In the genomic region with DNA sequence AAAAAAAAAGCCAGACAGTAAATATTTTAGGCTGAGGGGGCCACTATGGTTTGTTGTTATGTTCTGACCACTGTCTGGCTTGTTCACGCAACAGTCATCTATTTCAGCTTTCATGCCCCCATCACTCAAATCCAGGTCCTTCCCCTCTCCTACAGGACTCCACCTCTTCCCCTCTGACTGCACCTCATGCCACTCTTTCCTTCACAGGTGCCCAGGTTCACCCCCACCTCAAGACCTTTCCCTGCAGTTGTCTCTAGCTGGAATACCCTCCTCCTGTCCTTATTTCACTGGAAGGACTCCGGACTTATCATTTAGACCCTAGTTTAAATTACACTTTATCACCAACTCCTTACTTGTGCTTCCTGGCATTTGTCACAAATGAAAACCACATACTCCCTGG, we compare ENCODE assay signal across 18 cellular contexts. TPM values are rescaled to one million over a fixed set of nuclear protein-coding genes. Genes with fewer than 3 reads are reported as not detected.
A peak's percentile ranks its signal among the peaks of the same experiment; 100 is the strongest.
DNase-seq lines count a peak whose midpoint lies in the region; ATAC-seq and TF ChIP-seq lines count a peak whose summit lies in the region.
"Had no signal": no experiment of that assay in that cellular context is flagged by ENCODE, and none has a peak within 500 bp of the region (broad histone marks: within the 10 kb centered on the region; RNA-seq: fewer than 3 reads in every experiment).

No MANE protein-coding gene starts in this region.

- peaks cover 8% of the 10 kb centered on the region for H3K23me2 ChIP-seq in H9 (ENCODE audit: insufficient read length, low read depth, low read length, poor library complexity, severe bottlenecking)

- H4K20me1 ChIP-seq in H9 (ENCODE audit: control insufficient read depth, insufficient read depth, insufficient read length) = no peaks in the 10 kb centered on the region

- no peak overlapping the region for H2BK5ac ChIP-seq in H9 (ENCODE audit: insufficient read length, low read length)
- H2BK5ac ChIP-seq in mesendoderm (ENCODE audit: low read length) = no peak overlapping the region

- no peak overlapping the region for H3K4me2 ChIP-seq in H9 (ENCODE audit: insufficient read depth, insufficient read length, low read length)
- no peak overlapping the region for H3K4me2 ChIP-seq in mesendoderm (ENCODE audit: low read length)

- no peak overlapping the region for H3K18ac ChIP-seq in H9 (ENCODE audit: insufficient read length, low read depth, low read length)
- no peak overlapping the region for H3K18ac ChIP-seq in mesendoderm (ENCODE audit: low read length)

- no peak overlapping the region for H3K14ac ChIP-seq in H9 (ENCODE audit: insufficient read depth, low read length)

- intact Hi-C loops in CD14-positive monocyte (cut with micrococcal nuclease) = loop anchor here (5.0 kb wide), 2 partner anchors 34 to 41 kb away; a partner anchor contains a TSS
- intact Hi-C loops in activated T-helper 2 cell treated with anti-CD3 and anti-CD28 coated beads, Interferon-gamma antibody, Interleukin-2, Interleukin-4, amounts not matched to agents 10 μg/mL and 5 μg/mL and 100 μg/mL, durations not matched to agents 14 hours and 24 hours and 36 hours (cut with micrococcal nuclease) = no loop called here

- peaks cover 0 to 2% (median 2%) of the 10 kb centered on the region in 7 donors for H3K9me3 Mint-ChIP-seq in CD14-positive monocyte
- H3K9me3 Mint-ChIP-seq in H9 = peaks cover 0 to 3% of the 10 kb centered on the region in 2 experiments; a peak in 4 of 5 replicates
- no peaks in the 10 kb centered on the region for H3K9me3 Mint-ChIP-seq in activated T-helper 2 cell treated with anti-CD3 and anti-CD28 coated beads, Interferon-gamma antibody, Interleukin-2, Interleukin-4, amounts not matched to agents 10 μg/mL and 5 μg/mL and 100 μg/mL, durations not matched to agents 14 hours and 24 hours and 36 hours
- H3K9me3 Mint-ChIP-seq: T-helper 1 cell treated with Interleukin-12 subunit alpha and Interleukin-12 subunit beta and Interleukin-4 antibody, amounts not matched to agents 30 μg/mL and 1 μg/mL, for 36 hours had no signal

- H2BK120ac ChIP-seq in H9 (ENCODE audit: low read depth, low read length, poor library complexity, severe bottlenecking) = no peak overlapping the region
- no peak overlapping the region for H2BK120ac ChIP-seq in mesendoderm (ENCODE audit: low read depth, low read length)

- H3K79me2 ChIP-seq in H9 (ENCODE audit: insufficient read depth, low read length) = peaks cover 16% of the 10 kb centered on the region; the same call in 1 of the 2 replicates
- H3K79me2 ChIP-seq in mesendoderm (ENCODE audit: control insufficient read depth, insufficient read depth, low read length) = peaks cover 38% of the 10 kb centered on the region

- ATAC-seq in HG03460 (IDR thresholded peaks at IDR 0.05; ENCODE audit: unreplicated experiment) (no peak), HG03520 (IDR thresholded peaks at IDR 0.05; ENCODE audit: unreplicated experiment) (no peak), HG02678 (IDR thresholded peaks at IDR 0.05; ENCODE audit: unreplicated experiment) (no peak)
- ATAC-seq: esophagus mucosa, heart right ventricle had no signal

- no CpG with 5 or more reads among the region's 2 CpGs for WGBS in H9 (ENCODE audit: extremely low coverage, insufficient read length, low lambda C conversion rate)
- no CpG with 5 or more reads among the region's 2 CpGs for WGBS in mesendoderm (ENCODE audit: extremely low coverage, insufficient coverage, low lambda C conversion rate)

- H3K4me1 ChIP-seq in H9 (ENCODE audit: insufficient read depth, low read length) (no peaks in the 10 kb centered on the region), mesendoderm (ENCODE audit: control insufficient read depth, low read depth, low read length) (peaks cover 7% of the 10 kb centered on the region)

- DNase-seq in CD14-positive monocyte (ENCODE audit: low spot score) (no peak), H9 (no peak), mesendoderm (no peak), NCI-H82 (lab: John Stamatoyannopoulos, UW) (no peak)
- no peak for DNase-seq in activated T-helper 2 cell treated with anti-CD3 and anti-CD28 coated beads, Interferon-gamma antibody, Interleukin-2, Interleukin-4, amounts not matched to agents 10 μg/mL and 5 μg/mL and 100 μg/mL, durations not matched to agents 14 hours and 24 hours and 36 hours (ENCODE audit: low spot score)
- DNase-seq: activated CD4-positive, alpha-beta T cell treated with anti-CD3 and anti-CD28 coated beads for 4 hours; activated naive CD4-positive, alpha-beta T cell treated with anti-CD3 and anti-CD28 coated beads, Interleukin-2, amount 10 ng/mL, durations not matched to agents 7 days and 5 days; C1 segment of cervical spinal cord; heart right ventricle; Kasumi-1; NCI-H1694 treated with DMSO at 0.1 percent for 48 hours; NCI-H510A; stimulated activated CD4-positive, alpha-beta T cell treated with anti-CD3 and anti-CD28 coated beads, Interleukin-4, amount 100 ng/mL, for 24 hours had no signal

- H3K27me3 Mint-ChIP-seq in CD14-positive monocyte (ENCODE audit: low read depth in 3 of 3) = no peaks in the 10 kb centered on the region
- H3K27me3 Mint-ChIP-seq in H9 (ENCODE audit: low read depth) = no peaks in the 10 kb centered on the region
- no peaks in the 10 kb centered on the region for H3K27me3 Mint-ChIP-seq in activated T-helper 2 cell treated with anti-CD3 and anti-CD28 coated beads, Interferon-gamma antibody, Interleukin-2, Interleukin-4, amounts not matched to agents 10 μg/mL and 5 μg/mL and 100 μg/mL, durations not matched to agents 14 hours and 24 hours and 36 hours (ENCODE audit: low read depth)
- H3K27me3 Mint-ChIP-seq: activated naive CD4-positive, alpha-beta T cell treated with anti-CD3 and anti-CD28 coated beads, Interleukin-2, amount 10 ng/mL, durations not matched to agents 7 days and 5 days had no signal

- H3K23ac ChIP-seq in H9 (ENCODE audit: insufficient read length, low read depth, low read length) (no peak overlapping the region), mesendoderm (ENCODE audit: low read length) (no peak overlapping the region)

- H3K27ac Mint-ChIP-seq in CD14-positive monocyte = peak overlapping the region in 4 of 7 donors; percentile 52 to 78 (median 65)
- H3K27ac Mint-ChIP-seq in H9 = peak overlapping the region in 2 of 3 experiments; percentile 81 to 100; a peak in 5 of 7 replicates
- H3K27ac Mint-ChIP-seq in activated T-helper 2 cell treated with anti-CD3 and anti-CD28 coated beads, Interferon-gamma antibody, Interleukin-2, Interleukin-4, amounts not matched to agents 10 μg/mL and 5 μg/mL and 100 μg/mL, durations not matched to agents 14 hours and 24 hours and 36 hours = peak overlapping the region; percentile 52
- H3K27ac Mint-ChIP-seq: activated naive CD4-positive, alpha-beta T cell treated with anti-CD3 and anti-CD28 coated beads, Interleukin-2, amount 10 ng/mL, durations not matched to agents 7 days and 5 days; T-helper 1 cell treated with Interleukin-12 subunit alpha and Interleukin-12 subunit beta and Interleukin-4 antibody, amounts not matched to agents 30 μg/mL and 1 μg/mL, for 36 hours had no signal

- peaks cover 30% of the 10 kb centered on the region for H3K36me3 ChIP-seq in mesendoderm (ENCODE audit: control insufficient read depth, insufficient read depth, low read length)

- H3K4me1 Mint-ChIP-seq in CD14-positive monocyte = peaks cover 18% of the 10 kb centered on the region
- H3K4me1 Mint-ChIP-seq in H9 = peaks cover 27 to 47% of the 10 kb centered on the region in 2 experiments
- peaks cover 23% of the 10 kb centered on the region for H3K4me1 Mint-ChIP-seq in activated T-helper 2 cell treated with anti-CD3 and anti-CD28 coated beads, Interferon-gamma antibody, Interleukin-2, Interleukin-4, amounts not matched to agents 10 μg/mL and 5 μg/mL and 100 μg/mL, durations not matched to agents 14 hours and 24 hours and 36 hours (ENCODE audit: low read depth)

- H2BK20ac ChIP-seq in H9 (ENCODE audit: low read depth, low read length, poor library complexity, severe bottlenecking) = no peak overlapping the region

- H4K8ac ChIP-seq in H9 (replicated peaks; ENCODE audit: insufficient read length, low read depth, low read length) (no peak overlapping the region), mesendoderm (ENCODE audit: low read depth, low read length) (no peak overlapping the region)

- no peaks in the 10 kb centered on the region for H3K9me3 ChIP-seq in H9 (ENCODE audit: control insufficient read depth, low read depth, low read length)

- no peak overlapping the region for H2AK5ac ChIP-seq in H9 (ENCODE audit: insufficient read length, low read length)
- H2AK5ac ChIP-seq in mesendoderm (ENCODE audit: low read length) = no peak overlapping the region

- no peak overlapping the region for H3K4ac ChIP-seq in H9 (ENCODE audit: low read depth, low read length)
- no peak overlapping the region for H3K4ac ChIP-seq in mesendoderm (ENCODE audit: low read depth, low read length)

- H3K27ac ChIP-seq in H9 (ENCODE audit: insufficient read length, low read depth, low read length) (no peak overlapping the region), mesendoderm (ENCODE audit: low read depth, low read length) (no peak overlapping the region)
- H3K27ac ChIP-seq: heart right ventricle had no signal

- H3K79me1 ChIP-seq in H9 (ENCODE audit: insufficient read depth, low read depth, low read length, poor library complexity, severe bottlenecking) (peaks cover 3% of the 10 kb centered on the region), mesendoderm (ENCODE audit: low read length) (peaks cover 26% of the 10 kb centered on the region)

- H3K56ac ChIP-seq in H9 (ENCODE audit: insufficient read length, low read depth, low read length) (no peak overlapping the region), mesendoderm (ENCODE audit: low read length) (no peak overlapping the region)

- no peak overlapping the region for H4K91ac ChIP-seq in H9 (ENCODE audit: insufficient read length, low read depth, low read length)

- peaks cover 59 to 64% of the 10 kb centered on the region in 2 donors for H3K36me3 Mint-ChIP-seq in CD14-positive monocyte
- peaks cover 63 to 64% (median 64%) of the 10 kb centered on the region in 3 experiments for H3K36me3 Mint-ChIP-seq in H9 (ENCODE audit: insufficient read depth in 1 of 3, low read depth in 3 of 3)
- peaks cover 76% of the 10 kb centered on the region for H3K36me3 Mint-ChIP-seq in activated T-helper 2 cell treated with anti-CD3 and anti-CD28 coated beads, Interferon-gamma antibody, Interleukin-2, Interleukin-4, amounts not matched to agents 10 μg/mL and 5 μg/mL and 100 μg/mL, durations not matched to agents 14 hours and 24 hours and 36 hours (ENCODE audit: low read depth)

- H4K5ac ChIP-seq in H9 (ENCODE audit: insufficient read length, low read depth, low read length) = no peak overlapping the region
- H4K5ac ChIP-seq in mesendoderm (ENCODE audit: low read length) = no peak overlapping the region

- H3T11ph ChIP-seq in H9 (ENCODE audit: low read length) = no peak overlapping the region

- TF ChIP-seq CTCF in CD14-positive monocyte (IDR thresholded peaks at IDR 0.05) = no peak
- no peak for TF ChIP-seq CTCF in H9 (conservative IDR thresholded peaks at IDR 0.05)

- H2BK15ac ChIP-seq in H9 (ENCODE audit: low read depth, low read length) (no peak overlapping the region), mesendoderm (replicated peaks; ENCODE audit: low read depth) (no peak overlapping the region)

- H3K27me3 ChIP-seq in H9 (ENCODE audit: insufficient read depth, low read length) (no peaks in the 10 kb centered on the region), mesendoderm (ENCODE audit: insufficient read depth, low read length, poor library complexity) (no peaks in the 10 kb centered on the region)
- H3K27me3 ChIP-seq: heart right ventricle had no signal

- H3K4me3 Mint-ChIP-seq in CD14-positive monocyte (no peak overlapping the region), H9 (peak overlapping the region; percentile 18 to 19; a peak in 3 of 5 replicates)
- no peak overlapping the region for H3K4me3 Mint-ChIP-seq in activated T-helper 2 cell treated with anti-CD3 and anti-CD28 coated beads, Interferon-gamma antibody, Interleukin-2, Interleukin-4, amounts not matched to agents 10 μg/mL and 5 μg/mL and 100 μg/mL, durations not matched to agents 14 hours and 24 hours and 36 hours (ENCODE audit: low read depth)
- H3K4me3 Mint-ChIP-seq: activated naive CD4-positive, alpha-beta T cell treated with anti-CD3 and anti-CD28 coated beads, Interleukin-2, amount 10 ng/mL, durations not matched to agents 7 days and 5 days; T-helper 1 cell treated with Interleukin-12 subunit alpha and Interleukin-12 subunit beta and Interleukin-4 antibody, amounts not matched to agents 30 μg/mL and 1 μg/mL, for 36 hours had no signal

- H2BK12ac ChIP-seq in H9 (ENCODE audit: insufficient read length, low read depth, low read length) = no peak overlapping the region

- H3K9ac ChIP-seq in H9 (ENCODE audit: extremely low read depth, insufficient read length, low read length) = no peak overlapping the region
- peak overlapping the region; percentile 22 for H3K9ac ChIP-seq in mesendoderm (ENCODE audit: low read length)

- H3K4me3 ChIP-seq in mesendoderm (ENCODE audit: low read length) = no peak overlapping the region
- H3K4me3 ChIP-seq: heart right ventricle had no signal

- no peak overlapping the region for H2AFZ ChIP-seq in H9 (ENCODE audit: low read length)

RNA-seq across cellular contexts. Expression of a gene that starts 3.4 kb away (rescaled TPM):
- 1,000 to 10,000 TPM; 2,768 to 3,499 TPM for polyA plus RNA-seq in CD14-positive monocyte
- total RNA-seq in H9 (2021) = 2,533 and 2,603 TPM in 2 replicates
- total RNA-seq in activated T-helper 2 cell treated with anti-CD3 and anti-CD28 coated beads, Interferon-gamma antibody, Interleukin-2, Interleukin-4, amounts not matched to agents 10 μg/mL and 5 μg/mL and 100 μg/mL, durations not matched to agents 14 hours and 24 hours and 36 hours = 2,552 and 2,593 TPM in 2 replicates
- polyA plus RNA-seq in mesendoderm (2013, experiment 1 of 2) = 4,258 TPM
- polyA plus RNA-seq in mesendoderm (2013, experiment 2 of 2) = 4,342 TPM

RNA-seq across cellular contexts. Expression of a gene that starts 33.4 kb away (rescaled TPM):
- polyA plus RNA-seq in CD14-positive monocyte = 1,000 to 10,000 TPM; 3,498 to 4,939 TPM
- total RNA-seq in H9 (2021) = 19.5 and 19.9 TPM in 2 replicates
- total RNA-seq in activated T-helper 2 cell treated with anti-CD3 and anti-CD28 coated beads, Interferon-gamma antibody, Interleukin-2, Interleukin-4, amounts not matched to agents 10 μg/mL and 5 μg/mL and 100 μg/mL, durations not matched to agents 14 hours and 24 hours and 36 hours = 445 and 452 TPM in 2 replicates
- polyA plus RNA-seq in mesendoderm (2013, experiment 1 of 2) = 61.0 TPM
- polyA plus RNA-seq in mesendoderm (2013, experiment 2 of 2) = 63.7 TPM

Comparison
In these comparisons a context has a peak if more than half of its experiments do, and no peak if none do; other contexts are left out.
1. H3K4me3 Mint-ChIP-seq: peak in H9 (2 of 2); none in CD14-positive monocyte (0 of 2) and activated T-helper 2 cell treated with anti-CD3 and anti-CD28 coated beads, Interferon-gamma antibody, Interleukin-2, Interleukin-4, amounts not matched to agents 10 μg/mL and 5 μg/mL and 100 μg/mL, durations not matched to agents 14 hours and 24 hours and 36 hours (single experiment).
2. RNA of a gene that starts 33.4 kb away (total RNA-seq): 445 to 452 TPM in activated T-helper 2 cell treated with anti-CD3 and anti-CD28 coated beads, Interferon-gamma antibody, Interleukin-2, Interleukin-4, amounts not matched to agents 10 μg/mL and 5 μg/mL and 100 μg/mL, durations not matched to agents 14 hours and 24 hours and 36 hours; 19.5 to 19.9 TPM in H9; every median in the first group is over 10 times any median in the second.
3. Peak in every context shown above with its lines, with median percentiles within 50 percentile points of each other: H3K27ac Mint-ChIP-seq.